20 cellular contexts compared by ENCODE assay signal in genomic region chr19:54477650-54478049, GRCh38. TPM values are rescaled to one million over a fixed set of nuclear protein-coding genes. Genes with fewer than 3 reads are reported as not detected.
A peak's percentile ranks its signal among the peaks of the same experiment; 100 is the strongest.
DNase-seq lines count a peak whose midpoint lies in the region; ATAC-seq and TF ChIP-seq lines count a peak whose summit lies in the region.
"Had no signal": no experiment of that assay in that cellular context is flagged by ENCODE, and none has a peak within 500 bp of the region (broad histone marks: within the 10 kb centered on the region; RNA-seq: fewer than 3 reads in every experiment).

No MANE protein-coding gene starts in this region.

- H2AFZ ChIP-seq in IMR-90 (replicated peaks; ENCODE audit: low read length, poor library complexity), result peak overlapping the region; percentile 21

- DNase-seq in BJ (ENCODE audit: low read depth), result no peak
- DNase-seq in IMR-90, result no peak
- DNase-seq in chondrocyte (ENCODE audit: low spot score), result peak; percentile 1
- no peak for DNase-seq in left lobe of liver (ENCODE audit: low spot score)
- no peak for DNase-seq in H4 (ENCODE audit: low spot score)
- DNase-seq in head of caudate nucleus, result no peak
- DNase-seq in effector CD4-positive, alpha-beta T cell, result no peak
- DNase-seq: aorta; mammary epithelial cell; MG63; naive thymus-derived CD8-positive, alpha-beta T cell; NCI-H187; stimulated activated CD4-positive, alpha-beta T cell treated with anti-CD3 and anti-CD28 coated beads, Interleukin-4, amount 100 ng/mL, for 4 hours; stimulated activated CD8-positive, alpha-beta memory T cell treated with anti-CD3 and anti-CD28 coated beads, Interleukin-4, amount 100 ng/mL, for 48 hours had no signal

- H4K91ac ChIP-seq in IMR-90 (ENCODE audit: insufficient read depth, low read depth, low read length), result no peak overlapping the region

- no peaks in the 10 kb centered on the region for H4K20me1 ChIP-seq in IMR-90 (ENCODE audit: insufficient read depth, low read length)

- no peak overlapping the region for H3K9ac ChIP-seq in IMR-90 (ENCODE audit: low read depth, low read length)

- H3K14ac ChIP-seq in IMR-90 (replicated peaks; ENCODE audit: low read depth, low read length), result no peak overlapping the region

- TF ChIP-seq CTCF in BJ (IDR thresholded peaks at IDR 0.05; ENCODE audit: insufficient read depth, low read depth, low read length), result 0 out of 2 replicates have a peak, but pooled peaks have one; percentile 6
- 0 out of 2 replicates have a peak, but pooled peaks have one; percentile 12 for TF ChIP-seq CTCF in IMR-90 (conservative IDR thresholded peaks at IDR 0.05; ENCODE audit: low read depth, low read length)
- peak; percentile 23 for TF ChIP-seq CTCF in chondrocyte (IDR thresholded peaks at IDR 0.05)

- no peak overlapping the region for H3K27ac Mint-ChIP-seq in chondrocyte (ENCODE audit: unreplicated experiment)
- H3K27ac Mint-ChIP-seq: naive thymus-derived CD8-positive, alpha-beta T cell; T-helper 2 cell treated with Interferon-gamma antibody and Interleukin-4, amounts not matched to agents 5 μg/mL and 100 μg/mL, for 36 hours had no signal

- H3K4me2 ChIP-seq in IMR-90 (ENCODE audit: low read depth, low read length), result no peak overlapping the region
- H3K4me2 ChIP-seq: smooth muscle cell had no signal

- H3K56ac ChIP-seq in IMR-90 (ENCODE audit: extremely low read depth, insufficient read depth, low read length), result no peak overlapping the region

- no peak overlapping the region for H3K4me3 Mint-ChIP-seq in chondrocyte (ENCODE audit: unreplicated experiment)
- H3K4me3 Mint-ChIP-seq: naive thymus-derived CD8-positive, alpha-beta T cell; T-helper 2 cell treated with Interferon-gamma antibody and Interleukin-4, amounts not matched to agents 5 μg/mL and 100 μg/mL, for 36 hours had no signal

- H3K36me3 Mint-ChIP-seq in chondrocyte (ENCODE audit: low read depth), result no peaks in the 10 kb centered on the region
- H3K36me3 Mint-ChIP-seq: naive thymus-derived CD8-positive, alpha-beta T cell had no signal

- dilution Hi-C loops in IMR-90 (cut with HindIII; ENCODE audit: low sequenced_read_pairs, unreplicated experiment), result no loop called here

- no peak for ATAC-seq in IMR-90 (ENCODE audit: low read depth)
- peak; percentile 30 for ATAC-seq in left lobe of liver
- no peak for ATAC-seq in HG02588 (IDR thresholded peaks at IDR 0.05; ENCODE audit: unreplicated experiment)
- ATAC-seq: naive thymus-derived CD8-positive, alpha-beta T cell; Right ventricle myocardium inferior had no signal

- TF ChIP-seq RAD21 in IMR-90 (IDR thresholded peaks at IDR 0.05; ENCODE audit: low read length), result no peak

- H3K27ac ChIP-seq in IMR-90 (ENCODE audit: insufficient read depth, low read length), result no peak overlapping the region

- H3K4me3 ChIP-seq in BJ (ENCODE audit: low read depth, low read length) (no peak overlapping the region), IMR-90 (ENCODE audit: insufficient read depth, low read depth, low read length) (no peak overlapping the region)
- H3K4me3 ChIP-seq: HAP-1, MG63, smooth muscle cell had no signal

- H2BK5ac ChIP-seq in IMR-90 (ENCODE audit: low read depth, low read length, poor library complexity, severe bottlenecking), result no peak overlapping the region

- POLR2A ChIA-PET in BJ (lab: Charles Lee), result no interaction called here
- POLR2A ChIA-PET in IMR-90 (lab: Charles Lee; ENCODE audit: unreplicated experiment), result no interaction called here

- H3K9me3 ChIP-seq in IMR-90 (ENCODE audit: control insufficient read depth, insufficient read depth, low read length), result no peaks in the 10 kb centered on the region
- H3K9me3 ChIP-seq: HAP-1, MG63 had no signal

- H2BK20ac ChIP-seq in IMR-90 (ENCODE audit: low read depth, low read length), result no peak overlapping the region

- no TSS peak for BruUV-seq in IMR-90 (replicated peaks; lab: Mats Ljungman, UMichigan)

- no peak overlapping the region for H2AK9ac ChIP-seq in IMR-90 (replicated peaks; ENCODE audit: low read depth, low read length, poor library complexity)

- CTCF ChIA-PET in BJ (lab: Yijun Ruan, JAX) (interaction anchor here (0.6 to 6.0 kb wide), 5 partner anchors 9 to 244 kb away, joined by 3 to 46 read pairs (median 3); no protein-coding TSS in a partner anchor), IMR-90 (lab: Yijun Ruan, JAX) (interaction anchor here (1.0 kb wide), 1 partner anchor 12 kb away, joined by 4 read pairs; no protein-coding TSS in a partner anchor)

- H3K9me3 Mint-ChIP-seq in chondrocyte (ENCODE audit: low read depth), result no peaks in the 10 kb centered on the region
- H3K9me3 Mint-ChIP-seq: naive thymus-derived CD8-positive, alpha-beta T cell; T-helper 2 cell treated with Interferon-gamma antibody and Interleukin-4, amounts not matched to agents 5 μg/mL and 100 μg/mL, for 36 hours had no signal

- intact Hi-C loops in IMR-90 (cut with micrococcal nuclease), result loop anchor here (10.0 kb wide), 1 partner anchor 587 kb away; the partner anchor contains the start of gene RDH13
- intact Hi-C loops in head of caudate nucleus (cut with DNase I), result loop anchor here (10.0 kb wide), 1 partner anchor 197 kb away; no protein-coding TSS in a partner anchor

- no peak overlapping the region for H2BK15ac ChIP-seq in IMR-90 (ENCODE audit: low read depth, low read length)

- in situ Hi-C loops in IMR-90 (cut with MboI; ENCODE audit: low sequenced_read_pairs), result no loop called here

- no peak overlapping the region for H2BK120ac ChIP-seq in IMR-90 (ENCODE audit: low read depth, low read length)

- no peak overlapping the region for H2AK5ac ChIP-seq in IMR-90 (ENCODE audit: low read depth, low read length)

- peaks cover 7% of the 10 kb centered on the region for H3K4me1 ChIP-seq in IMR-90 (ENCODE audit: control insufficient read depth, insufficient read depth, low read length)
- H3K4me1 ChIP-seq: HAP-1 had no signal

- H4K8ac ChIP-seq in IMR-90 (ENCODE audit: low read depth in 2 of 2, low read length in 2 of 2), result no peak overlapping the region

- no peak overlapping the region for H3K18ac ChIP-seq in IMR-90 (ENCODE audit: low read depth, low read length)

- 100% methylated on average over 2 of the region's 3 CpGs; no CpG with 5 or more reads in 1 of the 2 experiments for WGBS in IMR-90 (ENCODE audit: extremely low coverage in 2 of 2, insufficient read length in 1 of 2), 2 experiments

- no peak overlapping the region for H4K5ac ChIP-seq in IMR-90 (ENCODE audit: low read depth, low read length)

- H3K23ac ChIP-seq in IMR-90 (ENCODE audit: low read depth, low read length), result no peak overlapping the region

- H3K27me3 ChIP-seq in BJ (ENCODE audit: control insufficient read depth, insufficient read depth, low read length) (no peaks in the 10 kb centered on the region), IMR-90 (ENCODE audit: control insufficient read depth, insufficient read depth, low read length) (0 out of 2 replicates have a peak, but pooled peaks cover 2% of the 10 kb centered on the region)

- H3K36me3 ChIP-seq in BJ (ENCODE audit: control insufficient read depth, insufficient read depth, low read length) (no peaks in the 10 kb centered on the region), IMR-90 (ENCODE audit: control insufficient read depth, insufficient read depth, low read length) (no peaks in the 10 kb centered on the region)
- H3K36me3 ChIP-seq: HAP-1, MG63 had no signal

- no peak overlapping the region for H3K4ac ChIP-seq in IMR-90 (ENCODE audit: low read depth, low read length)

- H3K9me1 ChIP-seq in IMR-90 (ENCODE audit: insufficient read depth, low read length), result peaks cover 4% of the 10 kb centered on the region; the same call in 1 of the 2 replicates

- no peaks in the 10 kb centered on the region for H3K79me1 ChIP-seq in IMR-90 (ENCODE audit: low read depth in 1 of 2, low read length in 2 of 2)

- peaks cover 11% of the 10 kb centered on the region for H3K27me3 Mint-ChIP-seq in chondrocyte (ENCODE audit: low read depth)

- H3K4me1 Mint-ChIP-seq in chondrocyte (ENCODE audit: low read depth), result peaks cover 19% of the 10 kb centered on the region

- no peak for TF ChIP-seq POLR2A in IMR-90 (IDR thresholded peaks at IDR 0.05; ENCODE audit: low read depth, low read length)

TF ChIP-seq in IMR-90, 13 proteins besides CTCF, POLR2A, EP300 and RAD21 (continues in another document):
- TF ChIP-seq NFE2L2 (IDR thresholded peaks at IDR 0.05; ENCODE audit: low read depth, low read length) (no peak), RFX5 (IDR thresholded peaks at IDR 0.05; ENCODE audit: low read depth, low read length) (no peak)

RNA-seq across cellular contexts. Expression of gene CDC42EP5, which starts 4.6 kb away (rescaled TPM):
- polyA plus RNA-seq in BJ (2011; rRNA removed) (22.5 and 24.7 TPM in 2 replicates), IMR-90 (2012; rRNA removed) (25.3 and 45.3 TPM in 2 replicates)
- 3.2 and 5.1 TPM in 2 replicates for polyA minus RNA-seq in BJ (2011; rRNA and poly(A)+ RNA removed)
- total RNA-seq in IMR-90 (2012; rRNA removed) (7.2 and 7.8 TPM in 2 replicates), chondrocyte (62.9 to 66.4 TPM (median 66.4 TPM) in 3 replicates), left lobe of liver (2.4 TPM)
- polyA plus RNA-seq in IMR-90 (2012; cell fraction: cytosol; rRNA removed), result 68.0 and 69.8 TPM in 2 replicates
- 13.3 and 20.0 TPM in 2 replicates for polyA plus RNA-seq in IMR-90 (2012; cell fraction: nucleus; rRNA removed; ENCODE audit: low replicate concordance)
- total RNA-seq in H4 (2014; rRNA removed; shearing (Covaris generic)), result 5.1 and 7.0 TPM in 2 replicates
- total RNA-seq: naive thymus-derived CD8-positive, alpha-beta T cell had no signal
- polyA plus RNA-seq: naive thymus-derived CD8-positive, alpha-beta T cell had no signal

RNA-seq across cellular contexts. Expression of gene LENG9, which starts 14.1 kb away (rescaled TPM):
- polyA plus RNA-seq in BJ (2011; rRNA removed) (1.4 and 2.0 TPM in 2 replicates), IMR-90 (2012; rRNA removed) (0.69 and 0.94 TPM in 2 replicates)
- polyA minus RNA-seq in BJ (2011; rRNA and poly(A)+ RNA removed), result 3.4 and 4.3 TPM in 2 replicates
- total RNA-seq in IMR-90 (2012; rRNA removed) (0.83 and 1.1 TPM in 2 replicates), chondrocyte (10.2 to 14.8 TPM (median 13.2 TPM) in 3 replicates), left lobe of liver (2.2 TPM)
- polyA plus RNA-seq in IMR-90 (2012; cell fraction: cytosol; rRNA removed), result 0.29 and 1.4 TPM in 2 replicates
- polyA plus RNA-seq in IMR-90 (2012; cell fraction: nucleus; rRNA removed; ENCODE audit: low replicate concordance), result 0.34 and 0.86 TPM in 2 replicates
- 0.33 and 0.64 TPM in 2 replicates for total RNA-seq in H4 (2014; rRNA removed; shearing (Covaris generic))

RNA-seq across cellular contexts. Expression of gene LAIR2, which starts 25.0 kb away (rescaled TPM):
- not detected in 2 replicates for polyA plus RNA-seq in BJ (2011; rRNA removed)
- polyA minus RNA-seq in BJ (2011; rRNA and poly(A)+ RNA removed), result not detected in 2 replicates
- not detected in 2 replicates for total RNA-seq in IMR-90 (2012; rRNA removed)
- not detected in 2 replicates for polyA plus RNA-seq in IMR-90 (2012; rRNA removed)
- not detected in 2 replicates for polyA plus RNA-seq in IMR-90 (2012; cell fraction: cytosol; rRNA removed)
- not detected in 2 replicates for polyA plus RNA-seq in IMR-90 (2012; cell fraction: nucleus; rRNA removed; ENCODE audit: low replicate concordance)
- total RNA-seq in chondrocyte, result not detected in 3 replicates
- total RNA-seq in left lobe of liver, result not detected
- not detected in 2 replicates for total RNA-seq in H4 (2014; rRNA removed; shearing (Covaris generic))
- total RNA-seq: mammary epithelial cell; naive thymus-derived CD8-positive, alpha-beta T cell; posterior vena cava; Right ventricle myocardium inferior; smooth muscle cell had no signal
- polyA plus RNA-seq: aorta, mammary epithelial cell, smooth muscle cell had no signal

RNA-seq across cellular contexts. Expression of gene LENG8, which starts 28.7 kb away (rescaled TPM):
- polyA plus RNA-seq in BJ (2011; rRNA removed) (23.5 and 39.5 TPM in 2 replicates), IMR-90 (2012; rRNA removed) (93.9 and 108 TPM in 2 replicates)
- polyA minus RNA-seq in BJ (2011; rRNA and poly(A)+ RNA removed), result 21.0 and 28.0 TPM in 2 replicates
- total RNA-seq in IMR-90 (2012; rRNA removed) (17.5 and 21.1 TPM in 2 replicates), chondrocyte (110 to 166 TPM (median 116 TPM) in 3 replicates), left lobe of liver (57.8 TPM)
- polyA plus RNA-seq in IMR-90 (2012; cell fraction: cytosol; rRNA removed), result 13.4 and 19.9 TPM in 2 replicates
- 1,067 and 1,629 TPM in 2 replicates for polyA plus RNA-seq in IMR-90 (2012; cell fraction: nucleus; rRNA removed; ENCODE audit: low replicate concordance)
- total RNA-seq in H4 (2014; rRNA removed; shearing (Covaris generic)), result 4.3 and 4.6 TPM in 2 replicates
